ENCODE assay signal across 17 cellular contexts in genomic region chr15:70063992-70064379, GRCh38. TPM values are rescaled to one million over a fixed set of nuclear protein-coding genes. Genes with fewer than 3 reads are reported as not detected.
DNase-seq lines count a peak whose midpoint lies in the region; ATAC-seq and TF ChIP-seq lines count a peak whose summit lies in the region.
"Had no signal": no experiment of that assay in that cellular context is flagged by ENCODE, and none has a peak within 500 bp of the region (broad histone marks: within the 10 kb centered on the region; RNA-seq: fewer than 3 reads in every experiment).

No MANE protein-coding gene starts in this region.

- DNase-seq in Right ventricle myocardium superior (no peak), Right ventricle myocardium inferior (ENCODE audit: missing footprints) (no peak), lower lobe of right lung (peak; percentile 8), posterior vena cava (ENCODE audit: low spot score) (peak; percentile 42), uterus (no peak), GM10248 (ENCODE audit: extremely low spot score) (no peak), GM13976 (ENCODE audit: low spot score) (no peak)
- no peak for DNase-seq in activated T-cell treated with anti-CD3 and anti-CD28 coated beads, Interleukin-2, amount 50 U/mL, for 24 hours
- DNase-seq: C1 segment of cervical spinal cord; DMS 273 treated with DMSO at 0.1 percent for 48 hours; NCI-H1417; NCI-H2029; NCI-H524 treated with DMSO at 0.1 percent for 48 hours; NK-92 treated with Interleukin-12 subunit alpha and Interleukin-12 subunit beta, amount 100 ng/mL, for 24 hours; PC-3 had no signal

- CTCF ChIA-PET in GM10248 (lab: Yijun Ruan, JAX): interaction anchor here (1.5 kb wide), 1 partner anchor 22 kb away, joined by 3 read pairs; no protein-coding TSS in a partner anchor

- H3K27ac Mint-ChIP-seq in activated T-cell treated with anti-CD3 and anti-CD28 coated beads, Interleukin-2, amount 50 U/mL, for 24 hours: no peak overlapping the region

- no peak overlapping the region for H3K4me3 Mint-ChIP-seq in activated T-cell treated with anti-CD3 and anti-CD28 coated beads, Interleukin-2, amount 50 U/mL, for 24 hours
- H3K4me3 Mint-ChIP-seq: IgD-negative memory B cell had no signal

- H3K27ac ChIP-seq in lower lobe of right lung: no peak overlapping the region
- peak overlapping the region; percentile 39 to 72 for H3K27ac ChIP-seq in uterus

- intact Hi-C loops in Right ventricle myocardium superior (cut with DNase I) (no loop called here), Right ventricle myocardium inferior (cut with DNase I) (no loop called here), lower lobe of right lung (cut with DNase I) (no loop called here), posterior vena cava (cut with DNase I) (loop anchor here in 1 of 2 donors (5.0 kb wide), 1 partner anchor 33 kb away; the partner anchor contains the start of gene TLE3), uterus (cut with DNase I; ENCODE audit: low total_unique reads) (no loop called here)

- in situ Hi-C loops in GM13976 (cut with MboI; ENCODE audit: low sequenced_read_pairs, unreplicated experiment): no loop called here

- H3K9me3 ChIP-seq in lower lobe of right lung: no peaks in the 10 kb centered on the region
- H3K9me3 ChIP-seq in uterus: no peaks in the 10 kb centered on the region

- H3K36me3 ChIP-seq in lower lobe of right lung (peaks cover 98% of the 10 kb centered on the region), uterus (no peaks in the 10 kb centered on the region)

- H3K27me3 ChIP-seq in lower lobe of right lung (ENCODE audit: low read depth): no peaks in the 10 kb centered on the region
- H3K27me3 ChIP-seq in uterus: no peaks in the 10 kb centered on the region

- H3K4me1 ChIP-seq in lower lobe of right lung: peaks cover 28% of the 10 kb centered on the region
- H3K4me1 ChIP-seq in uterus: peaks cover 5 to 10% of the 10 kb centered on the region in 2 donors

- H3K4me3 ChIP-seq in lower lobe of right lung: no peak overlapping the region
- no peak overlapping the region for H3K4me3 ChIP-seq in uterus

- no peaks in the 10 kb centered on the region for H3K27me3 Mint-ChIP-seq in activated T-cell treated with anti-CD3 and anti-CD28 coated beads, Interleukin-2, amount 50 U/mL, for 24 hours
- H3K27me3 Mint-ChIP-seq: IgD-negative memory B cell had no signal

- peaks cover 95% of the 10 kb centered on the region for H3K36me3 Mint-ChIP-seq in activated T-cell treated with anti-CD3 and anti-CD28 coated beads, Interleukin-2, amount 50 U/mL, for 24 hours (ENCODE audit: low read depth)

- H3K9me3 Mint-ChIP-seq in activated T-cell treated with anti-CD3 and anti-CD28 coated beads, Interleukin-2, amount 50 U/mL, for 24 hours: no peaks in the 10 kb centered on the region
- H3K9me3 Mint-ChIP-seq: IgD-negative memory B cell had no signal

- no peaks in the 10 kb centered on the region for H3K4me1 Mint-ChIP-seq in activated T-cell treated with anti-CD3 and anti-CD28 coated beads, Interleukin-2, amount 50 U/mL, for 24 hours (ENCODE audit: low read depth)

- POLR2A ChIA-PET in GM10248 (lab: Yijun Ruan, JAX): no interaction called here

- TF ChIP-seq POLR2A in uterus (IDR thresholded peaks at IDR 0.05): no peak

- ATAC-seq in Right ventricle myocardium superior (ENCODE audit: poor library complexity) (peak; percentile 24), Right ventricle myocardium inferior (no peak), lower lobe of right lung (no peak)
- ATAC-seq: HCT116, PC-3 had no signal

- TF ChIP-seq CTCF in lower lobe of right lung (IDR thresholded peaks at IDR 0.05) (no peak), uterus (IDR thresholded peaks at IDR 0.05) (no peak), GM10248 (IDR thresholded peaks at IDR 0.05; ENCODE audit: control extremely low read depth, extremely low read depth, low read depth, missing control alignments) (no peak), GM13976 (IDR thresholded peaks at IDR 0.05; ENCODE audit: borderline replicate concordance, control extremely low read depth, extremely low read depth, insufficient read depth, missing control alignments) (no peak)

RNA-seq across cellular contexts. Expression of gene TLE3, which starts 33.7 kb away (rescaled TPM):
- total RNA-seq in Right ventricle myocardium superior (13.4 TPM), Right ventricle myocardium inferior (14.1 TPM), lower lobe of right lung (63.7 TPM), posterior vena cava (10 to 100 TPM; 45.5 to 50.9 TPM), uterus (100 to 1,000 TPM in 1 of 4 donors, 10 to 100 TPM in 2, 1 to 10 TPM in 1; 7.4 to 244 (median 49.4) TPM)

Comparison
In these comparisons a context has a peak if more than half of its experiments do, and no peak if none do; other contexts are left out.
1. DNase-seq: peak in lower lobe of right lung (single experiment) and posterior vena cava (single experiment); none in Right ventricle myocardium superior (single experiment), Right ventricle myocardium inferior (single experiment), uterus (0 of 2), GM10248 (single experiment), GM13976 (single experiment) and activated T-cell treated with anti-CD3 and anti-CD28 coated beads, Interleukin-2, amount 50 U/mL, for 24 hours (single experiment).